ENCODE assay signal across 9 cellular contexts in genomic region chr1:214438530-214438929, GRCh38.
A peak's percentile ranks its signal among the peaks of the same experiment; 100 is the strongest.
DNase-seq lines count a peak whose midpoint lies in the region; ATAC-seq, FAIRE-seq and TF ChIP-seq lines count a peak whose summit lies in the region.
"Had no signal": no experiment of that assay in that cellular context is flagged by ENCODE, and none has a peak within 500 bp of the region (broad histone marks: within the 10 kb centered on the region; RNA-seq: fewer than 3 reads in every experiment).

No MANE protein-coding gene starts in this region.

- H3K4me1 ChIP-seq in HUES6 (ENCODE audit: control insufficient read depth, insufficient read depth, low read length) (peaks cover 59% of the 10 kb centered on the region), astrocyte (ENCODE audit: insufficient read depth, low read length) (peaks cover 28% of the 10 kb centered on the region)

- H3K27me3 Mint-ChIP-seq in activated naive CD4-positive, alpha-beta T cell treated with anti-CD3 and anti-CD28 coated beads, Interleukin-2, amount 10 ng/mL, durations not matched to agents 7 days and 5 days: peaks cover 4% of the 10 kb centered on the region
- H3K27me3 Mint-ChIP-seq in astrocyte (ENCODE audit: low read depth, unreplicated experiment): no peaks in the 10 kb centered on the region
- peaks cover 27% of the 10 kb centered on the region for H3K27me3 Mint-ChIP-seq in stimulated activated naive CD8-positive, alpha-beta T cell treated with anti-CD3 and anti-CD28 coated beads, Interleukin-15, amount 100 ng/mL, for 72 hours

- peak overlapping the region; percentile 31 for H3K27ac ChIP-seq in HUES6 (ENCODE audit: low read depth, low read length)
- H3K27ac ChIP-seq in astrocyte (ENCODE audit: low read depth, low read length): no peak overlapping the region

- no peak for FAIRE-seq in astrocyte (lab: Jason Lieb, UNC)

- H3K9me3 ChIP-seq in HUES6 (ENCODE audit: control insufficient read depth, insufficient read depth, low read depth, low read length) (no peaks in the 10 kb centered on the region), astrocyte (ENCODE audit: insufficient read depth, low read depth, low read length) (no peaks in the 10 kb centered on the region)

- H3K36me3 ChIP-seq in HUES6 (ENCODE audit: control insufficient read depth, insufficient read depth, low read length) (no peaks in the 10 kb centered on the region), astrocyte (ENCODE audit: insufficient read depth, low read length) (peaks cover 5% of the 10 kb centered on the region)

- H3K9me3 Mint-ChIP-seq in activated naive CD4-positive, alpha-beta T cell treated with anti-CD3 and anti-CD28 coated beads, Interleukin-2, amount 10 ng/mL, durations not matched to agents 7 days and 5 days: no peaks in the 10 kb centered on the region
- H3K9me3 Mint-ChIP-seq in astrocyte (ENCODE audit: unreplicated experiment): no peaks in the 10 kb centered on the region
- no peaks in the 10 kb centered on the region for H3K9me3 Mint-ChIP-seq in stimulated activated naive CD8-positive, alpha-beta T cell treated with anti-CD3 and anti-CD28 coated beads, Interleukin-15, amount 100 ng/mL, for 72 hours

- peaks cover 44% of the 10 kb centered on the region for H3K4me1 Mint-ChIP-seq in activated naive CD4-positive, alpha-beta T cell treated with anti-CD3 and anti-CD28 coated beads, Interleukin-2, amount 10 ng/mL, durations not matched to agents 7 days and 5 days
- H3K4me1 Mint-ChIP-seq in astrocyte (ENCODE audit: low read depth, unreplicated experiment): peaks cover 67% of the 10 kb centered on the region
- peaks cover 44% of the 10 kb centered on the region for H3K4me1 Mint-ChIP-seq in stimulated activated naive CD8-positive, alpha-beta T cell treated with anti-CD3 and anti-CD28 coated beads, Interleukin-15, amount 100 ng/mL, for 72 hours

- no peak overlapping the region for H3K9ac ChIP-seq in HUES6 (ENCODE audit: low read length)
- H3K9ac ChIP-seq in astrocyte (ENCODE audit: low read length): no peak overlapping the region

- H3K4me3 Mint-ChIP-seq in activated naive CD4-positive, alpha-beta T cell treated with anti-CD3 and anti-CD28 coated beads, Interleukin-2, amount 10 ng/mL, durations not matched to agents 7 days and 5 days: peak overlapping the region; percentile 30
- peak overlapping the region; percentile 46 for H3K4me3 Mint-ChIP-seq in astrocyte (ENCODE audit: unreplicated experiment)
- H3K4me3 Mint-ChIP-seq in stimulated activated naive CD8-positive, alpha-beta T cell treated with anti-CD3 and anti-CD28 coated beads, Interleukin-15, amount 100 ng/mL, for 72 hours: peak overlapping the region; percentile 53 to 72

- no peak for DNase-seq in activated naive CD4-positive, alpha-beta T cell treated with anti-CD3 and anti-CD28 coated beads, Interleukin-2, amount 10 ng/mL, durations not matched to agents 7 days and 5 days
- DNase-seq in activated naive CD4-positive, alpha-beta T cell treated with Interleukin-2 at 50 U/mL for 16 hours: no peak
- DNase-seq in astrocyte (ENCODE audit: low read depth): no peak
- DNase-seq in stimulated activated naive CD8-positive, alpha-beta T cell treated with anti-CD3 and anti-CD28 coated beads, Interleukin-15, amount 100 ng/mL, for 72 hours: peak in 1 of 2 donors; percentile 20
- DNase-seq in kidney tubule cell (ENCODE audit: low spot score): no peak
- DNase-seq in HuH-7.5 (ENCODE audit: low spot score): no peak
- no peak for DNase-seq in foreskin fibroblast

- CTCF ChIA-PET in activated naive CD4-positive, alpha-beta T cell treated with anti-CD3 and anti-CD28 coated beads, Interleukin-2, amount 10 ng/mL, durations not matched to agents 7 days and 5 days (lab: Charles Lee): interaction anchor here (1.5 to 1.9 kb wide), 2 partner anchors 11 to 107 kb away, joined by 4 to 10 read pairs; no protein-coding TSS in a partner anchor

- ATAC-seq in stimulated activated naive CD8-positive, alpha-beta T cell treated with anti-CD3 and anti-CD28 coated beads, Interleukin-15, amount 100 ng/mL, for 72 hours: peak; percentile 43

- H3K4me2 ChIP-seq in astrocyte (ENCODE audit: low read length): no peak overlapping the region

- H3K27me3 ChIP-seq in HUES6 (ENCODE audit: control insufficient read depth, insufficient read depth, low read length) (no peaks in the 10 kb centered on the region), astrocyte (ENCODE audit: insufficient read depth, low read length) (no peaks in the 10 kb centered on the region)

- no peaks in the 10 kb centered on the region for H4K20me1 ChIP-seq in astrocyte (ENCODE audit: insufficient read depth, low read length)

- peak overlapping the region; percentile 88 for H3K27ac Mint-ChIP-seq in activated naive CD4-positive, alpha-beta T cell treated with anti-CD3 and anti-CD28 coated beads, Interleukin-2, amount 10 ng/mL, durations not matched to agents 7 days and 5 days
- peak overlapping the region; percentile 98 for H3K27ac Mint-ChIP-seq in astrocyte (ENCODE audit: unreplicated experiment)
- peak overlapping the region; percentile 94 for H3K27ac Mint-ChIP-seq in stimulated activated naive CD8-positive, alpha-beta T cell treated with anti-CD3 and anti-CD28 coated beads, Interleukin-15, amount 100 ng/mL, for 72 hours
- H3K27ac Mint-ChIP-seq: B cell had no signal

- H3K4me3 ChIP-seq in HUES6 (ENCODE audit: low read depth, low read length) (no peak overlapping the region), astrocyte (ENCODE audit: insufficient read depth, low read depth, low read length) (no peak overlapping the region), foreskin fibroblast (ENCODE audit: low read depth in 1 of 2, low read length in 2 of 2) (no peak overlapping the region)

- no peaks in the 10 kb centered on the region for H3K36me3 Mint-ChIP-seq in activated naive CD4-positive, alpha-beta T cell treated with anti-CD3 and anti-CD28 coated beads, Interleukin-2, amount 10 ng/mL, durations not matched to agents 7 days and 5 days
- peaks cover 11% of the 10 kb centered on the region for H3K36me3 Mint-ChIP-seq in astrocyte (ENCODE audit: low read depth, unreplicated experiment)

- peaks cover 96% of the 10 kb centered on the region for H3K79me2 ChIP-seq in astrocyte (ENCODE audit: insufficient read depth, low read length)

- no peak overlapping the region for H2AFZ ChIP-seq in astrocyte (ENCODE audit: low read depth, low read length)

- TF ChIP-seq CTCF in astrocyte (IDR thresholded peaks at IDR 0.05; ENCODE audit: insufficient read depth, low read depth, low read length) (no peak), foreskin fibroblast (IDR thresholded peaks at IDR 0.05; ENCODE audit: low read depth, low read length) (no peak)
